ENCODE assay signal across 19 cellular contexts in the genomic region with DNA sequence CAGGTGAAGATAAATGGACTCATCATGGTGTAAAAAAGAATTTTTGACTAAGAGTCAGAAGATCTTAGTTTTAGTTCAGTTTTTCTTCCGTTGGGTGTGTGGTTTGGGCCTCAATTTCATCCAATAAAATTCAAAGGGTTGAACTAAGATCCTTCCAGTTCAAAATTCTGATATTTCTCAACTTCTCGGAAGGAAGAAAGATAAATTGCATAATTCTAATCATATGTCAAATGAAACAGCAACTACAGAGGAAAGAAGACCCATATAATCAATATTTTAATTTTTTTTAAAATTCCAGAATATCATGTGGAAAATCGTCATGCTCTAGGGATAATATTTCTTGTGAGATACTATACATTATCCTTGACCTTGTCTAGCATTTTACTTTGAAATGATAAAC.
DNase-seq lines count a peak whose midpoint lies in the region; TF ChIP-seq lines count a peak whose summit lies in the region.
"Had no signal": no experiment of that assay in that cellular context is flagged by ENCODE, and none has a peak within 500 bp of the region (broad histone marks: within the 10 kb centered on the region; RNA-seq: fewer than 3 reads in every experiment).

No MANE protein-coding gene starts in this region.

- no peak overlapping the region for H3K27ac Mint-ChIP-seq in T-helper 2 cell treated with Interferon-gamma antibody and Interleukin-4, amounts not matched to agents 5 μg/mL and 100 μg/mL, for 36 hours
- H3K27ac Mint-ChIP-seq: activated naive CD4-positive, alpha-beta T cell treated with anti-CD3 and anti-CD28 coated beads, Interleukin-2, amount 50 U/mL, for 72 hours; CD4-positive, alpha-beta T cell; mesothelial cell of epicardium had no signal

- peaks cover 10% of the 10 kb centered on the region for H3K4me1 Mint-ChIP-seq in T-helper 2 cell treated with Interferon-gamma antibody and Interleukin-4, amounts not matched to agents 5 μg/mL and 100 μg/mL, for 36 hours (ENCODE audit: low read depth)

- DNase-seq in SIG-M5 treated with dmso at 0.1 percent for 504 hours (lab: John Stamatoyannopoulos, UW; ENCODE audit: unreplicated experiment) (peak; percentile 35), SIG-M5 (lab: John Stamatoyannopoulos, UW) (no peak), NOMO-1 treated with dmso at 0.1 percent for 144 hours (lab: John Stamatoyannopoulos, UW; ENCODE audit: unreplicated experiment) (peak; percentile 56), esophagus squamous epithelium (lab: John Stamatoyannopoulos, UW) (no peak), T1000 (lab: John Stamatoyannopoulos, UW) (no peak), dorsolateral prefrontal cortex (no peak)
- DNase-seq in T-helper 2 cell treated with Interferon-gamma antibody and Interleukin-4, amounts not matched to agents 5 μg/mL and 100 μg/mL, for 36 hours (ENCODE audit: low spot score): no peak
- DNase-seq: 8988T; activated CD4-positive, alpha-beta T cell treated with anti-CD3 and anti-CD28 coated beads, Interleukin-2, amount 50 U/mL, for 1 hour; CD4-positive, alpha-beta T cell; NCI-H1417 treated with DMSO at 0.1 percent for 48 hours; NCI-H2227 treated with DMSO at 0.1 percent for 48 hours; upper lobe of left lung had no signal

- TF ChIP-seq POLR2A in esophagus squamous epithelium (IDR thresholded peaks at IDR 0.05): no peak

- intact Hi-C loops in esophagus squamous epithelium (cut with DNase I): no loop called here
- intact Hi-C loops in dorsolateral prefrontal cortex (cut with DNase I): no loop called here

- H3K36me3 ChIP-seq in esophagus squamous epithelium: no peaks in the 10 kb centered on the region
- H3K36me3 ChIP-seq in stomach smooth muscle (ENCODE audit: control insufficient read depth in 2 of 2, insufficient read depth in 2 of 2, low read length in 2 of 2): no peaks in the 10 kb centered on the region
- H3K36me3 ChIP-seq: brain microvascular endothelial cell, upper lobe of left lung had no signal

- H3K9me3 ChIP-seq in esophagus squamous epithelium (no peaks in the 10 kb centered on the region), stomach smooth muscle (ENCODE audit: control insufficient read depth in 2 of 2, low read length in 2 of 2) (no peaks in the 10 kb centered on the region)
- H3K9me3 ChIP-seq: upper lobe of left lung had no signal

- TF ChIP-seq CTCF in esophagus squamous epithelium (IDR thresholded peaks at IDR 0.05): no peak
- TF ChIP-seq CTCF in dorsolateral prefrontal cortex (IDR thresholded peaks at IDR 0.05 in 54 of 56, conservative IDR thresholded peaks at IDR 0.05 in 2 of 56; ENCODE audit: low read depth in 1 of 56, partially characterized antibody in 56 of 56): no peak

- H3K9me3 Mint-ChIP-seq in T-helper 2 cell treated with Interferon-gamma antibody and Interleukin-4, amounts not matched to agents 5 μg/mL and 100 μg/mL, for 36 hours: no peaks in the 10 kb centered on the region
- H3K9me3 Mint-ChIP-seq: activated naive CD4-positive, alpha-beta T cell treated with anti-CD3 and anti-CD28 coated beads, Interleukin-2, amount 50 U/mL, for 72 hours; CD4-positive, alpha-beta T cell; mesothelial cell of epicardium had no signal

- H3K9ac ChIP-seq in stomach smooth muscle (ENCODE audit: low read length in 2 of 2): no peak overlapping the region

- H3K27ac ChIP-seq in esophagus squamous epithelium: peak overlapping the region in 3 of 4 donors; percentile 46 to 85 (median 61)
- H3K27ac ChIP-seq in stomach smooth muscle (ENCODE audit: low read length): peak overlapping the region; percentile 80
- peak overlapping the region in 3 of 59 donors; percentile 17 to 51 (median 30) for H3K27ac ChIP-seq in dorsolateral prefrontal cortex
- H3K27ac ChIP-seq: brain microvascular endothelial cell, SK-N-MC had no signal

- H3K4me3 Mint-ChIP-seq in T-helper 2 cell treated with Interferon-gamma antibody and Interleukin-4, amounts not matched to agents 5 μg/mL and 100 μg/mL, for 36 hours: no peak overlapping the region
- H3K4me3 Mint-ChIP-seq: CD4-positive, alpha-beta T cell; mesothelial cell of epicardium had no signal

- no peaks in the 10 kb centered on the region for H3K27me3 ChIP-seq in esophagus squamous epithelium
- H3K27me3 ChIP-seq in stomach smooth muscle (ENCODE audit: control insufficient read depth in 1 of 2, insufficient read depth in 2 of 2, low read length in 2 of 2): no peaks in the 10 kb centered on the region
- H3K27me3 ChIP-seq in dorsolateral prefrontal cortex: no peaks in the 10 kb centered on the region
- H3K27me3 ChIP-seq: brain microvascular endothelial cell, upper lobe of left lung had no signal

- H3K4me3 ChIP-seq in esophagus squamous epithelium (no peak overlapping the region), stomach smooth muscle (ENCODE audit: low read length in 2 of 2) (no peak overlapping the region), dorsolateral prefrontal cortex (no peak overlapping the region)
- H3K4me3 ChIP-seq: SK-N-MC, skin epidermis, upper lobe of left lung had no signal

- no peaks in the 10 kb centered on the region for H3K36me3 Mint-ChIP-seq in T-helper 2 cell treated with Interferon-gamma antibody and Interleukin-4, amounts not matched to agents 5 μg/mL and 100 μg/mL, for 36 hours (ENCODE audit: low read depth)
- H3K36me3 Mint-ChIP-seq: activated naive CD4-positive, alpha-beta T cell treated with anti-CD3 and anti-CD28 coated beads, Interleukin-2, amount 50 U/mL, for 72 hours; mesothelial cell of epicardium had no signal

- H3K4me1 ChIP-seq in esophagus squamous epithelium (peaks cover 0 to 18% (median 6%) of the 10 kb centered on the region in 3 donors), stomach smooth muscle (ENCODE audit: control insufficient read depth, insufficient read depth, low read length) (peaks cover 5% of the 10 kb centered on the region)

- 70 to 80% methylated on average over 3 of the region's 3 CpGs for WGBS in esophagus squamous epithelium, 2 donors

- H3K27me3 Mint-ChIP-seq in T-helper 2 cell treated with Interferon-gamma antibody and Interleukin-4, amounts not matched to agents 5 μg/mL and 100 μg/mL, for 36 hours (ENCODE audit: low read depth): peaks cover 6% of the 10 kb centered on the region
- H3K27me3 Mint-ChIP-seq: CD4-positive, alpha-beta T cell had no signal

Comparison
In these comparisons a context has a peak if more than half of its experiments do, and no peak if none do; other contexts are left out.
1. DNase-seq: peak in SIG-M5 treated with dmso at 0.1 percent for 504 hours (single experiment) and NOMO-1 treated with dmso at 0.1 percent for 144 hours (single experiment); none in SIG-M5 (single experiment), esophagus squamous epithelium (single experiment), T1000 (single experiment), dorsolateral prefrontal cortex (0 of 10) and T-helper 2 cell treated with Interferon-gamma antibody and Interleukin-4, amounts not matched to agents 5 μg/mL and 100 μg/mL, for 36 hours (single experiment).